In genomic region chr15:73338058-73338457, GRCh38 we compare ENCODE assay signal across 22 cellular contexts. TPM values are rescaled to one million over a fixed set of nuclear protein-coding genes. Genes with fewer than 3 reads are reported as not detected.
DNase-seq lines count a peak whose midpoint lies in the region; ATAC-seq, FAIRE-seq and TF ChIP-seq lines count a peak whose summit lies in the region.
"Had no signal": no experiment of that assay in that cellular context is flagged by ENCODE, and none has a peak within 500 bp of the region (broad histone marks: within the 10 kb centered on the region; RNA-seq: fewer than 3 reads in every experiment).

No MANE protein-coding gene starts in this region.

- FAIRE-seq in HTR-8/SVneo (lab: Jason Lieb, UNC) (peak; percentile 57), pancreas (lab: Jason Lieb, UNC) (no peak)
- FAIRE-seq: D721Med, G401.6 had no signal

- intact Hi-C loops in pancreas (cut with DNase I) = no loop called here

- peak in 3 of 4 donors; percentile 26 to 70 (median 68) for ATAC-seq in pancreas

- H3K4me1 ChIP-seq in pancreas = no peaks in the 10 kb centered on the region

- 43 to 48% methylated on average over 6 of the region's 6 CpGs for WGBS in pancreas, 2 donors

- H3K4me3 ChIP-seq in pancreas = no peak overlapping the region
- no peak overlapping the region for H3K4me3 ChIP-seq in WERI-Rb-1 (ENCODE audit: low read depth, low read length)
- H3K4me3 ChIP-seq: MG63 had no signal

- no peak for TF ChIP-seq CTCF in pancreas (IDR thresholded peaks at IDR 0.05)
- no peak for TF ChIP-seq CTCF in WERI-Rb-1 (IDR thresholded peaks at IDR 0.05; ENCODE audit: low read depth, low read length)

- H3K36me3 ChIP-seq in pancreas = no peaks in the 10 kb centered on the region
- H3K36me3 ChIP-seq in WERI-Rb-1 = no peaks in the 10 kb centered on the region; the same call in 1 of the 2 replicates
- H3K36me3 ChIP-seq: MG63 had no signal

- H3K27me3 ChIP-seq in pancreas (no peaks in the 10 kb centered on the region), WERI-Rb-1 (ENCODE audit: insufficient read depth, low read depth, severe bottlenecking) (no peaks in the 10 kb centered on the region)
- H3K27me3 ChIP-seq: MG63 had no signal

- no peak for DNase-seq in HTR-8/SVneo (ENCODE audit: insufficient read length, low spot score)
- peak; percentile 19 for DNase-seq in NCI-H2029 treated with DMSO at 0.1 percent for 48 hours (lab: John Stamatoyannopoulos, UW)
- DNase-seq in SHP77 treated with DMSO at 0.1 percent for 48 hours (lab: John Stamatoyannopoulos, UW) = peak; percentile 17
- DNase-seq in pancreas = peak in 2 of 6 donors; percentile 10
- no peak for DNase-seq in HK-2 (ENCODE audit: unreplicated experiment)
- DNase-seq in NCI-H226 = no peak
- DNase-seq in WERI-Rb-1 = no peak
- DNase-seq: ACHN; C1 segment of cervical spinal cord; CD8-positive, alpha-beta memory T cell; H9; Kasumi-1; MG63; NCI-H1105; NCI-H187 treated with DMSO at 0.1 percent for 48 hours; SW 1271; T-helper 2 cell had no signal

- H3K27ac ChIP-seq in pancreas (no peak overlapping the region), WERI-Rb-1 (no peak overlapping the region)
- H3K27ac ChIP-seq: HL-60 had no signal

- no peaks in the 10 kb centered on the region for H3K9me3 ChIP-seq in pancreas
- peaks cover 1% of the 10 kb centered on the region for H3K9me3 ChIP-seq in WERI-Rb-1 (ENCODE audit: severe bottlenecking)

RNA-seq across cellular contexts. Expression of gene HCN4, which starts 30.7 kb away (rescaled TPM):
- 1 to 10 TPM in 1 of 6 donors, under 1 TPM in 5; 0.09 to 1.1 (median 0.21) TPM for total RNA-seq in pancreas
- polyA plus RNA-seq in pancreas = under 1 TPM; 0.30 to 0.47 TPM
- total RNA-seq: SK-MEL-5 had no signal
- polyA plus RNA-seq: CD8-positive, alpha-beta memory T cell; IgD-negative memory B cell had no signal

Comparison
In these comparisons a context has a peak if more than half of its experiments do, and no peak if none do; other contexts are left out.
1. DNase-seq: peak in NCI-H2029 treated with DMSO at 0.1 percent for 48 hours (single experiment) and SHP77 treated with DMSO at 0.1 percent for 48 hours (single experiment); none in HTR-8/SVneo (single experiment), HK-2 (single experiment), NCI-H226 (single experiment) and WERI-Rb-1 (single experiment).